ENCODE assay signal across 1 cellular context in genomic region chr7:100824499-100825214, GRCh38.
TF ChIP-seq lines count a peak whose summit lies in the region.

No MANE protein-coding gene starts in this region.

TF ChIP-seq in liver, 16 proteins besides CTCF, POLR2A, EP300 and RAD21 (continued from another document):
- TF ChIP-seq ZBTB33 (IDR thresholded peaks at IDR 0.05) (no peak), MAX (IDR thresholded peaks at IDR 0.05) (no peak), FOXA2 (IDR thresholded peaks at IDR 0.05) (no peak), GABPA (IDR thresholded peaks at IDR 0.05 in 1 of 2, conservative IDR thresholded peaks at IDR 0.05 in 1 of 2) (no peak)
